ENCODE assay signal across 1 cellular context in the genomic region with DNA sequence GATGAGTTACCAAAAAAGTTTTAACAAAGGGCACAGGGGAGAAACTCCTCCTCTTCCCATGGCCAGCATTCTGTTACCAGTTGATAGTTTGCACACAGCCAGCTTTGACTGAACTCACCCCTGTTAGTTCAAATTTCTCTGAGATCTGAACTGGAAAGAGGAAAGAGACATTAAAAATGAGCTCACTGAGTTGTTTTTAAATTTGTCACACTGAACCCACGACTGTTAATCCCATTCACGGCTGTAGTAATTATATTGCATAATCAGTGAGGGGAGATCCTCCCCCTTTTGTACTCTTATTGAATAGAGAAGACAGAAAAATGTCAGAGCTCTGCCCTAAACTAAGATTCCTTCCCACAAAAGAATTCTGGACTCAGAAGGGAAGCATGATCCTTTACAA.
TF ChIP-seq lines count a peak whose summit lies in the region.

No MANE protein-coding gene starts in this region.

TF ChIP-seq in GM23338, 12 proteins besides CTCF, POLR2A, EP300 and RAD21 (continued from another document):
- TF ChIP-seq, protein P1, sequence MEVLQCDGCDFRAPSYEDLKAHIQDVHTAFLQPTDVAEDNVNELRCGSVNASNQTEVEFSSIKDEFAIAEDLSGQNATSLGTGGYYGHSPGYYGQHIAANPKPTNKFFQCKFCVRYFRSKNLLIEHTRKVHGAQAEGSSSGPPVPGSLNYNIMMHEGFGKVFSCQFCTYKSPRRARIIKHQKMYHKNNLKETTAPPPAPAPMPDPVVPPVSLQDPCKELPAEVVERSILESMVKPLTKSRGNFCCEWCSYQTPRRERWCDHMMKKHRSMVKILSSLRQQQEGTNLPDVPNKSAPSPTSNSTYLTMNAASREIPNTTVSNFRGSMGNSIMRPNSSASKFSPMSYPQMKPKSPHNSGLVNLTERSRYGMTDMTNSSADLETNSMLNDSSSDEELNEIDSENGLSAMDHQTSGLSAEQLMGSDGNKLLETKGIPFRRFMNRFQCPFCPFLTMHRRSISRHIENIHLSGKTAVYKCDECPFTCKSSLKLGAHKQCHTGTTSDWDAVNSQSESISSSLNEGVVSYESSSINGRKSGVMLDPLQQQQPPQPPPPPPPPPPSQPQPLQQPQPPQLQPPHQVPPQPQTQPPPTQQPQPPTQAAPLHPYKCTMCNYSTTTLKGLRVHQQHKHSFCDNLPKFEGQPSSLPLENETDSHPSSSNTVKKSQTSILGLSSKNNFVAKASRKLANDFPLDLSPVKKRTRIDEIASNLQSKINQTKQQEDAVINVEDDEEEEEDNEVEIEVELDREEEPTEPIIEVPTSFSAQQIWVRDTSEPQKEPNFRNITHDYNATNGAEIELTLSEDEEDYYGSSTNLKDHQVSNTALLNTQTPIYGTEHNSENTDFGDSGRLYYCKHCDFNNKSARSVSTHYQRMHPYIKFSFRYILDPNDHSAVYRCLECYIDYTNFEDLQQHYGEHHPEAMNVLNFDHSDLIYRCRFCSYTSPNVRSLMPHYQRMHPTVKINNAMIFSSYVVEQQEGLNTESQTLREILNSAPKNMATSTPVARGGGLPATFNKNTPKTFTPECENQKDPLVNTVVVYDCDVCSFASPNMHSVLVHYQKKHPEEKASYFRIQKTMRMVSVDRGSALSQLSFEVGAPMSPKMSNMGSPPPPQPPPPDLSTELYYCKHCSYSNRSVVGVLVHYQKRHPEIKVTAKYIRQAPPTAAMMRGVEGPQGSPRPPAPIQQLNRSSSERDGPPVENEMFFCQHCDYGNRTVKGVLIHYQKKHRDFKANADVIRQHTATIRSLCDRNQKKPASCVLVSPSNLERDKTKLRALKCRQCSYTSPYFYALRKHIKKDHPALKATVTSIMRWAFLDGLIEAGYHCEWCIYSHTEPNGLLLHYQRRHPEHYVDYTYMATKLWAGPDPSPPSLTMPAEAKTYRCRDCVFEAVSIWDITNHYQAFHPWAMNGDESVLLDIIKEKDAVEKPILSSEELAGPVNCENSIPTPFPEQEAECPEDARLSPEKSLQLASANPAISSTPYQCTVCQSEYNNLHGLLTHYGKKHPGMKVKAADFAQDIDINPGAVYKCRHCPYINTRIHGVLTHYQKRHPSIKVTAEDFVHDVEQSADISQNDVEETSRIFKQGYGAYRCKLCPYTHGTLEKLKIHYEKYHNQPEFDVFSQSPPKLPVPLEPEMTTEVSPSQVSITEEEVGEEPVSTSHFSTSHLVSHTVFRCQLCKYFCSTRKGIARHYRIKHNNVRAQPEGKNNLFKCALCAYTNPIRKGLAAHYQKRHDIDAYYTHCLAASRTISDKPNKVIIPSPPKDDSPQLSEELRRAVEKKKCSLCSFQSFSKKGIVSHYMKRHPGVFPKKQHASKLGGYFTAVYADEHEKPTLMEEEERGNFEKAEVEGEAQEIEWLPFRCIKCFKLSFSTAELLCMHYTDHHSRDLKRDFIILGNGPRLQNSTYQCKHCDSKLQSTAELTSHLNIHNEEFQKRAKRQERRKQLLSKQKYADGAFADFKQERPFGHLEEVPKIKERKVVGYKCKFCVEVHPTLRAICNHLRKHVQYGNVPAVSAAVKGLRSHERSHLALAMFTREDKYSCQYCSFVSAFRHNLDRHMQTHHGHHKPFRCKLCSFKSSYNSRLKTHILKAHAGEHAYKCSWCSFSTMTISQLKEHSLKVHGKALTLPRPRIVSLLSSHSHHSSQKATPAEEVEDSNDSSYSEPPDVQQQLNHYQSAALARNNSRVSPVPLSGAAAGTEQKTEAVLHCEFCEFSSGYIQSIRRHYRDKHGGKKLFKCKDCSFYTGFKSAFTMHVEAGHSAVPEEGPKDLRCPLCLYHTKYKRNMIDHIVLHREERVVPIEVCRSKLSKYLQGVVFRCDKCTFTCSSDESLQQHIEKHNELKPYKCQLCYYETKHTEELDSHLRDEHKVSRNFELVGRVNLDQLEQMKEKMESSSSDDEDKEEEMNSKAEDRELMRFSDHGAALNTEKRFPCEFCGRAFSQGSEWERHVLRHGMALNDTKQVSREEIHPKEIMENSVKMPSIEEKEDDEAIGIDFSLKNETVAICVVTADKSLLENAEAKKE (CRISPR knock-in tag; IDR thresholded peaks at IDR 0.05): no peak
- no peak for TF ChIP-seq NANOG (IDR thresholded peaks at IDR 0.05; ENCODE audit: borderline replicate concordance)
- no peak for TF ChIP-seq ZNF331 (CRISPR knock-in tag; IDR thresholded peaks at IDR 0.05; ENCODE audit: low read depth)
- TF ChIP-seq EZH2phosphoT487 (IDR thresholded peaks at IDR 0.05; ENCODE audit: unreplicated experiment): no peak
- no peak for TF ChIP-seq STAT1 (IDR thresholded peaks at IDR 0.05; ENCODE audit: unreplicated experiment)
- no peak for TF ChIP-seq JUNB (IDR thresholded peaks at IDR 0.05; ENCODE audit: unreplicated experiment)
- TF ChIP-seq POLR2AphosphoS5 (IDR thresholded peaks at IDR 0.05; ENCODE audit: low read depth): no peak
- no peak for TF ChIP-seq CREB1 (CRISPR knock-in tag; IDR thresholded peaks at IDR 0.05; ENCODE audit: low read depth)
